22 cellular contexts compared by ENCODE assay signal in genomic region chr7:55587687-55588378, GRCh38.
"Had no signal": no experiment of that assay in that cellular context is flagged by ENCODE, and none has a peak within 500 bp of the region (broad histone marks: within the 10 kb centered on the region; RNA-seq: fewer than 3 reads in every experiment).

No MANE protein-coding gene starts in this region.

- H3K4me1 ChIP-seq: left lung, vagina had no signal

- H3K27me3 ChIP-seq: left lung, vagina had no signal

- H3K27ac ChIP-seq: epithelial cell of prostate, left lung, tibial artery, vagina had no signal

- H3K9me3 ChIP-seq: left lung, tibial artery, vagina had no signal

- H3K36me3 ChIP-seq: left lung, tibial artery, vagina had no signal

- DNase-seq: activated CD4-positive, alpha-beta memory T cell treated with anti-CD3 and anti-CD28 coated beads for 36 hours; activated naive CD4-positive, alpha-beta T cell treated with Interleukin-2 at 50 U/mL for 16 hours; activated naive CD8-positive, alpha-beta T cell treated with anti-CD3 and anti-CD28 coated beads, Interleukin-2, amount 10 ng/mL, durations not matched to agents 7 days and 5 days; activated T-cell treated with anti-CD3 and anti-CD28 coated beads for 4 hours; amygdala; endodermal cell; foreskin melanocyte; glutamatergic neuron; mammary epithelial cell; midbrain; nucleus accumbens; stimulated activated CD4-positive, alpha-beta T cell treated with anti-CD3 and anti-CD28 coated beads, Interleukin-1b, Interleukin-23, amount 100 ng/mL, for 48 hours; stimulated activated CD8-positive, alpha-beta memory T cell treated with anti-CD3 and anti-CD28 coated beads, Interleukin-4, amount 100 ng/mL, for 48 hours; stimulated activated naive CD4-positive, alpha-beta T cell treated with Interleukin-2 at 50 U/mL for 16 hours; substantia nigra; tibial artery had no signal

- FAIRE-seq: colon, keratinocyte, TTC549 had no signal

- H3K4me3 ChIP-seq: left lung, tibial artery, vagina had no signal
